22 cellular contexts compared by ENCODE assay signal in the genomic region with DNA sequence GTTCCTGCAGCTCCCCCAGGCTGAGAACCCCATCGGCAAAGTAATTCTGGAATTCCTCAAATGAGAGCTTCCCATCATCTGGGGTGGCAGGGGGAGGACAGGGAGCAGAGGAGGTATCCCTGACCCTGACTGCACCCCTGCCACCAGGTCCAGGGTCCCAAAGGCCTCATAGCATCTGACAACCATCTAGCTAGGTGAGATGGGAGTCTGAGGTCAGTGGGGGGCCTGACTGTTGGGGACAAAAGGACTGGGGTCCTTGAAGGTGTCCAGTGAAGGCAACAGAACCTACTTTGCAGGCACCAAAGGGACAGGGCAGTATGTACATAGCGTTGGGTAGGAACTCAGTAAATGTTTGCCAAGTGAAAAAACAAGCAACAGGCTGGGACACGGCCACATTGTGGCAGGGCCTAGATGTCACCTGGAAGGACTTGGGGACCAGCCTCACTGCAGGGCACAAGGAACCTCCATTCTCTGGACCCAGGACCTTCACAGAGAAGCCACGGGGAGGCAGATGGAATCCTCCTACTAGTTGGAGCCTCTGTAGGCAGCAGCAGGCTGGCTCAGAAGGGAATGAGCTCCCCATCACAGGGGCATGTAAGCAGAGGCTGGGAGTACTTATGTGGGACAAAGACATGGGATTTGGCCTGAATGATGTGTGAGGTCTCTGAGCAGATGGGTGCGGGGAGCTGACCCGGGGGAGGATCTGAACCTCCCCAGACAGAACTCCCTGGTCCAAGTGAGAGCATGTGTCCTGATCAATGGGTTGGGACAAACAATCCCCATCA. TPM values are rescaled to one million over a fixed set of nuclear protein-coding genes. Genes with fewer than 3 reads are reported as not detected.
A peak's percentile ranks its signal among the peaks of the same experiment; 100 is the strongest.
DNase-seq lines count a peak whose midpoint lies in the region; ATAC-seq, FAIRE-seq and TF ChIP-seq lines count a peak whose summit lies in the region.
"Had no signal": no experiment of that assay in that cellular context is flagged by ENCODE, and none has a peak within 500 bp of the region (broad histone marks: within the 10 kb centered on the region; RNA-seq: fewer than 3 reads in every experiment).

No MANE protein-coding gene starts in this region.

- no peak overlapping the region for H3K4me3 ChIP-seq in BLaER1
- no peak overlapping the region for H3K4me3 ChIP-seq in neural progenitor cell
- no peak overlapping the region for H3K4me3 ChIP-seq in suprapubic skin
- H3K4me3 ChIP-seq: cardiac muscle cell, GM12878, spleen, testis had no signal

- H4K20me1 ChIP-seq in BLaER1 = peaks cover 24% of the 10 kb centered on the region
- H4K20me1 ChIP-seq in neural progenitor cell (ENCODE audit: low read depth) = peaks cover 16% of the 10 kb centered on the region

- 77% methylated on average over 6 of the region's 6 CpGs for WGBS in suprapubic skin

- H3K4me1 ChIP-seq in BLaER1 (peaks cover 95% of the 10 kb centered on the region), neural progenitor cell (peaks cover 23% of the 10 kb centered on the region), suprapubic skin (peaks cover 66% of the 10 kb centered on the region)

- TF ChIP-seq EP300 in suprapubic skin (IDR thresholded peaks at IDR 0.05) = no peak

- H3K27me3 Mint-ChIP-seq in T-helper 17 cell (no peaks in the 10 kb centered on the region), neural progenitor cell (ENCODE audit: insufficient read depth, low read depth) (peaks cover 10% of the 10 kb centered on the region)

- peak overlapping the region; percentile 55 for H3K27ac ChIP-seq in BLaER1
- no peak overlapping the region for H3K27ac ChIP-seq in neural progenitor cell
- no peak overlapping the region for H3K27ac ChIP-seq in suprapubic skin
- H3K27ac ChIP-seq: cardiac muscle cell, spleen, testis had no signal

- peak overlapping the region; percentile 95 for H3K4me2 ChIP-seq in BLaER1
- no peak overlapping the region for H3K4me2 ChIP-seq in neural progenitor cell

- H3K9me3 ChIP-seq in BLaER1 = no peaks in the 10 kb centered on the region
- H3K9me3 ChIP-seq in T-helper 17 cell (ENCODE audit: control insufficient read depth, low read length, poor library complexity, severe bottlenecking) = no peaks in the 10 kb centered on the region
- no peaks in the 10 kb centered on the region for H3K9me3 ChIP-seq in neural progenitor cell (ENCODE audit: low read depth)
- H3K9me3 ChIP-seq in suprapubic skin = no peaks in the 10 kb centered on the region
- H3K9me3 ChIP-seq: spleen, testis had no signal

- no peak for TF ChIP-seq CTCF in neural progenitor cell (IDR thresholded peaks at IDR 0.05)
- TF ChIP-seq CTCF in suprapubic skin (IDR thresholded peaks at IDR 0.05) = no peak

- peak overlapping the region; percentile 36 for H3K4me3 Mint-ChIP-seq in T-helper 17 cell
- H3K4me3 Mint-ChIP-seq in neural progenitor cell = peak overlapping the region; percentile 9

- peaks cover 26% of the 10 kb centered on the region for H3K36me3 ChIP-seq in BLaER1
- no peaks in the 10 kb centered on the region for H3K36me3 ChIP-seq in neural progenitor cell
- peaks cover 4% of the 10 kb centered on the region for H3K36me3 ChIP-seq in suprapubic skin

- H3K9ac ChIP-seq in BLaER1 (0 out of 2 replicates have a peak overlapping the region, but pooled peaks have one; percentile 3), neural progenitor cell (no peak overlapping the region)

- peaks cover 32% of the 10 kb centered on the region for H3K4me1 Mint-ChIP-seq in T-helper 17 cell
- H3K4me1 Mint-ChIP-seq in neural progenitor cell = peaks cover 38% of the 10 kb centered on the region

- H3K27ac Mint-ChIP-seq in T-helper 17 cell = peak overlapping the region; percentile 88
- no peak overlapping the region for H3K27ac Mint-ChIP-seq in neural progenitor cell

- no peak for FAIRE-seq in urothelium cell line (lab: Jason Lieb, UNC)
- FAIRE-seq: frontal cortex, GM12878 had no signal

- no peak overlapping the region for H2AFZ ChIP-seq in neural progenitor cell (replicated peaks)

- H3K36me3 Mint-ChIP-seq in T-helper 17 cell (ENCODE audit: low read depth) (peaks cover 2% of the 10 kb centered on the region), neural progenitor cell (peaks cover 19% of the 10 kb centered on the region)

- DNase-seq in 8988T (peak; percentile 29), T-helper 17 cell (no peak), neural progenitor cell (ENCODE audit: low spot score) (no peak), urothelium cell line (ENCODE audit: low spot score) (no peak), suprapubic skin (ENCODE audit: low spot score in 2 of 2) (no peak)
- DNase-seq in activated naive CD4-positive, alpha-beta T cell (lab: John Stamatoyannopoulos, UW) = no peak
- DNase-seq: activated CD4-positive, alpha-beta T cell treated with anti-CD3 and anti-CD28 coated beads, Interleukin-2, amount 50 U/mL, for 4 hours; activated T-cell treated with anti-CD3 and anti-CD28 coated beads, Interleukin-2, amount 50 U/mL, for 48 hours; DMS 273 treated with DMSO at 0.1 percent for 48 hours; GF-D8; left cardiac atrium; NCI-H1417; spleen; stimulated activated CD4-positive, alpha-beta T cell treated with anti-CD3 and anti-CD28 coated beads, Interleukin-4, amount 100 ng/mL, for 4 hours; SW 1271; testis had no signal

- H3F3A ChIP-seq in neural progenitor cell (ENCODE audit: low read depth) = peaks cover 30% of the 10 kb centered on the region

- ATAC-seq in T-helper 17 cell = no peak
- ATAC-seq: GM12878, HCT116, left cardiac atrium had no signal

- H3K79me2 ChIP-seq in neural progenitor cell (ENCODE audit: low read depth) = no peaks in the 10 kb centered on the region

- TF ChIP-seq POLR2A in suprapubic skin (IDR thresholded peaks at IDR 0.05) = no peak

- no peaks in the 10 kb centered on the region for H3K9me3 Mint-ChIP-seq in neural progenitor cell

- H3K27me3 ChIP-seq in BLaER1 (no peaks in the 10 kb centered on the region), neural progenitor cell (peaks cover 10% of the 10 kb centered on the region), suprapubic skin (no peaks in the 10 kb centered on the region)
- H3K27me3 ChIP-seq: cardiac muscle cell, spleen, testis had no signal

RNA-seq across cellular contexts. Expression of gene NECAB3, which starts 3.3 kb away (rescaled TPM):
- total RNA-seq in T-helper 17 cell (10 to 100 TPM; 10.2 to 12.2 TPM), neural progenitor cell (ENCODE audit: low replicate concordance) (19.2 and 40.2 TPM in 2 replicates), suprapubic skin (10 to 100 TPM; 19.9 to 37.5 (median 22.1) TPM)

RNA-seq across cellular contexts. Expression of gene ACTL10, which starts 4.2 kb away (rescaled TPM):
- total RNA-seq in T-helper 17 cell = 1 to 10 TPM in 1 of 2 donors, under 1 TPM in 1; 0.89 to 1.2 TPM
- 0.19 TPM in 1 of 2 replicates, not detected in the other for total RNA-seq in neural progenitor cell (ENCODE audit: low replicate concordance)
- total RNA-seq in suprapubic skin = 1 to 10 TPM; 1.3 to 4.9 (median 3.0) TPM

RNA-seq across cellular contexts. Expression of gene C20orf144, which starts 8.8 kb away (rescaled TPM):
- total RNA-seq in T-helper 17 cell = under 1 TPM; 0.13 to 0.45 TPM
- 0.53 TPM in 1 of 2 replicates, not detected in the other for total RNA-seq in neural progenitor cell (ENCODE audit: low replicate concordance)
- total RNA-seq in suprapubic skin = not detected
- total RNA-seq: mesenteric fat pad had no signal

RNA-seq across cellular contexts. Expression of gene E2F1, which starts 15.3 kb away (rescaled TPM):
- total RNA-seq in T-helper 17 cell (10 to 100 TPM in 1 of 2 donors, 1 to 10 TPM in 1; 2.6 to 11.5 TPM), neural progenitor cell (ENCODE audit: low replicate concordance) (9.7 and 29.7 TPM in 2 replicates), suprapubic skin (1 to 10 TPM; 3.5 to 5.6 (median 4.6) TPM)

RNA-seq across cellular contexts. Expression of gene PXMP4, which starts 49.2 kb away (rescaled TPM):
- total RNA-seq in T-helper 17 cell (1 to 10 TPM; 3.7 to 4.0 TPM), neural progenitor cell (ENCODE audit: low replicate concordance) (3.5 and 6.1 TPM in 2 replicates), suprapubic skin (10 to 100 TPM in 3 of 4 donors, 1 to 10 TPM in 1; 8.7 to 32.4 (median 24.3) TPM)
